In genomic region chr7:116265881-116266280, GRCh38 we compare ENCODE assay signal across 20 cellular contexts. TPM values are rescaled to one million over a fixed set of nuclear protein-coding genes. Genes with fewer than 3 reads are reported as not detected.
DNase-seq lines count a peak whose midpoint lies in the region; ATAC-seq, FAIRE-seq and TF ChIP-seq lines count a peak whose summit lies in the region.
"Had no signal": no experiment of that assay in that cellular context is flagged by ENCODE, and none has a peak within 500 bp of the region (broad histone marks: within the 10 kb centered on the region; RNA-seq: fewer than 3 reads in every experiment).

No MANE protein-coding gene starts in this region.

- TF ChIP-seq CTCF in bronchial epithelial cell (IDR thresholded peaks at IDR 0.05; ENCODE audit: insufficient read depth, low read length, severe bottlenecking) (no peak), osteoblast (IDR thresholded peaks at IDR 0.05; ENCODE audit: extremely low read depth, low read depth, low read length) (no peak)

- no peak overlapping the region for H3K4me3 ChIP-seq in bronchial epithelial cell (ENCODE audit: low read depth, low read length)
- no peak overlapping the region for H3K4me3 ChIP-seq in osteoblast (ENCODE audit: insufficient read depth, low read length)
- H3K4me3 ChIP-seq: HAP-1 had no signal

- ATAC-seq in GM18868 (IDR thresholded peaks at IDR 0.05; ENCODE audit: unreplicated experiment) (no peak), HG02970 (IDR thresholded peaks at IDR 0.05; ENCODE audit: low FRiP score, unreplicated experiment) (no peak)

- H4K20me1 ChIP-seq in osteoblast (ENCODE audit: insufficient read depth, low read length), result no peaks in the 10 kb centered on the region

- H3K36me3 ChIP-seq in bronchial epithelial cell (ENCODE audit: control insufficient read depth, insufficient read depth, low read length), result no peaks in the 10 kb centered on the region
- no peaks in the 10 kb centered on the region for H3K36me3 ChIP-seq in osteoblast (ENCODE audit: insufficient read depth, low read length)
- H3K36me3 ChIP-seq: HAP-1 had no signal

- no peaks in the 10 kb centered on the region for H3K79me2 ChIP-seq in osteoblast (ENCODE audit: insufficient read depth, low read length)

- peaks cover 21% of the 10 kb centered on the region for H3K4me1 ChIP-seq in osteoblast (ENCODE audit: insufficient read depth, low read length)
- H3K4me1 ChIP-seq: HAP-1 had no signal

- H3K27me3 ChIP-seq in bronchial epithelial cell (ENCODE audit: control insufficient read depth, insufficient read depth, low read length), result no peaks in the 10 kb centered on the region
- no peaks in the 10 kb centered on the region for H3K27me3 ChIP-seq in osteoblast (ENCODE audit: insufficient read depth, low read length)

- H2AFZ ChIP-seq in osteoblast (ENCODE audit: low read length), result peak overlapping the region; percentile 72

- no peak overlapping the region for H3K4me2 ChIP-seq in osteoblast (ENCODE audit: insufficient read depth, low read length)

- DNase-seq in EL (peak; percentile 11), LHCN-M2 (ENCODE audit: low read depth) (peak; percentile 61), bronchial epithelial cell (ENCODE audit: low read depth) (peak; percentile 29), osteoblast (ENCODE audit: insufficient read length, low spot score, missing footprints) (no peak), cerebellar cortex (ENCODE audit: low spot score) (no peak)
- DNase-seq: ACHN, AML-193, KBM-7, MV-4-11, NCI-H1694 treated with DMSO at 0.1 percent for 48 hours, NCI-H510A, NCI-H748 treated with DMSO at 0.1 percent for 48 hours, OCI-M1 had no signal

- no peak for FAIRE-seq in bronchial epithelial cell (lab: Jason Lieb, UNC)
- FAIRE-seq: D721Med had no signal

- no peak overlapping the region for H3K27ac ChIP-seq in osteoblast (ENCODE audit: low read depth, low read length)
- H3K27ac ChIP-seq: C4-2B, RWPE1 had no signal

- H3K9me3 ChIP-seq in osteoblast (ENCODE audit: low read depth, low read length), result no peaks in the 10 kb centered on the region
- H3K9me3 ChIP-seq: HAP-1 had no signal

RNA-seq across cellular contexts. Expression of gene TES, which starts 55.5 kb away (rescaled TPM):
- total RNA-seq in LHCN-M2 (2014; rRNA removed) (1.0 and 3.1 TPM in 2 replicates), bronchial epithelial cell (276 and 348 TPM in 2 replicates), osteoblast (99.2 and 124 TPM in 2 replicates)
- polyA plus RNA-seq in LHCN-M2 (2012), result 1.8 TPM
- total RNA-seq: G401 had no signal

Comparison
In these comparisons a context has a peak if more than half of its experiments do, and no peak if none do; other contexts are left out.
1. DNase-seq: peak in EL (single experiment), LHCN-M2 (single experiment) and bronchial epithelial cell (single experiment); none in osteoblast (single experiment) and cerebellar cortex (single experiment).
2. RNA of gene TES, which starts 55.5 kb away (total RNA-seq): 276 to 348 TPM in bronchial epithelial cell and 99.2 to 124 TPM in osteoblast; 1.0 to 3.1 TPM in LHCN-M2; every median in the first group is over 10 times any median in the second.